In genomic region chr1:74506311-74506710, GRCh38 we compare ENCODE assay signal across 29 cellular contexts. TPM values are rescaled to one million over a fixed set of nuclear protein-coding genes. Genes with fewer than 3 reads are reported as not detected.
A peak's percentile ranks its signal among the peaks of the same experiment; 100 is the strongest.
DNase-seq lines count a peak whose midpoint lies in the region; ATAC-seq and TF ChIP-seq lines count a peak whose summit lies in the region.
"Had no signal": no experiment of that assay in that cellular context is flagged by ENCODE, and none has a peak within 500 bp of the region (broad histone marks: within the 10 kb centered on the region; RNA-seq: fewer than 3 reads in every experiment).

No MANE protein-coding gene starts in this region.

- H4K20me1 ChIP-seq in neural progenitor cell (ENCODE audit: low read depth): no peaks in the 10 kb centered on the region
- H4K20me1 ChIP-seq: BLaER1 had no signal

- H3K27ac ChIP-seq in caudate nucleus (ENCODE audit: low read depth, low read length) (peak overlapping the region; percentile 65), neural progenitor cell (peak overlapping the region; percentile 90), breast epithelium (no peak overlapping the region)
- H3K27ac ChIP-seq: BLaER1, left lung, parathyroid adenoma, right lobe of liver, RWPE1, SK-N-MC had no signal

- H3K4me3 ChIP-seq in neural progenitor cell (peak overlapping the region; percentile 24), breast epithelium (no peak overlapping the region)
- H3K4me3 ChIP-seq: BLaER1, left lung, right lobe of liver, SK-N-MC had no signal

- no peaks in the 10 kb centered on the region for H3K79me2 ChIP-seq in neural progenitor cell (ENCODE audit: low read depth)
- H3K79me2 ChIP-seq: parathyroid adenoma had no signal

- H2AFZ ChIP-seq in neural progenitor cell (replicated peaks): no peak overlapping the region
- H2AFZ ChIP-seq: parathyroid adenoma had no signal

- DNase-seq in D341Med (ENCODE audit: low spot score) (peak; percentile 64), NCI-H2227 treated with DMSO at 0.1 percent for 48 hours (lab: John Stamatoyannopoulos, UW) (peak; percentile 37), caudate nucleus (lab: John Stamatoyannopoulos, UW) (peak in 1 of 61 donors; percentile 4), neural progenitor cell (ENCODE audit: low spot score) (peak; percentile 84), breast epithelium (ENCODE audit: low spot score in 2 of 2) (no peak), NCI-H2081 (lab: John Stamatoyannopoulos, UW) (no peak)
- DNase-seq in activated naive CD8-positive, alpha-beta T cell treated with anti-CD3 and anti-CD28 coated beads, Interleukin-2, amount 50 U/mL, for 24 hours: no peak
- DNase-seq: activated CD4-positive, alpha-beta T cell treated with anti-CD3 and anti-CD28 coated beads for 1 hour; activated CD8-positive, alpha-beta T cell treated with anti-CD3 and anti-CD28 coated beads, Interleukin-2, amount 10 ng/mL, durations not matched to agents 7 days and 5 days; left lung; MV-4-11; naive B cell; NCI-H146; NCI-H526 treated with DMSO at 0.1 percent for 48 hours; right lobe of liver; stimulated activated CD4-positive, alpha-beta T cell treated with anti-CD3 and anti-CD28 coated beads, Interleukin-4, amount 100 ng/mL, for 4 hours; substantia nigra; T-helper 17 cell had no signal

- H3K9me3 Mint-ChIP-seq in neural progenitor cell: no peaks in the 10 kb centered on the region
- no peaks in the 10 kb centered on the region for H3K9me3 Mint-ChIP-seq in activated naive CD8-positive, alpha-beta T cell treated with anti-CD3 and anti-CD28 coated beads, Interleukin-2, amount 50 U/mL, for 24 hours
- H3K9me3 Mint-ChIP-seq: activated T-helper 2 cell treated with anti-CD3 and anti-CD28 coated beads, Interferon-gamma antibody, Interleukin-2, Interleukin-4, amounts not matched to agents 10 μg/mL and 5 μg/mL and 100 μg/mL, durations not matched to agents 14 hours and 24 hours and 36 hours; naive B cell; stimulated activated memory B cell treated with anti-CD40 and anti-IgM and Interleukin-4, amounts not matched to agents 10 μg/mL and 1 μg/mL and 100 μg/mL, for 72 hours had no signal

- peaks cover 48% of the 10 kb centered on the region for H3K4me1 ChIP-seq in neural progenitor cell
- H3K4me1 ChIP-seq in breast epithelium: no peaks in the 10 kb centered on the region
- H3K4me1 ChIP-seq: BLaER1, left lung, parathyroid adenoma, right lobe of liver had no signal

- H3K36me3 Mint-ChIP-seq in neural progenitor cell: no peaks in the 10 kb centered on the region
- H3K36me3 Mint-ChIP-seq in activated naive CD8-positive, alpha-beta T cell treated with anti-CD3 and anti-CD28 coated beads, Interleukin-2, amount 50 U/mL, for 24 hours (ENCODE audit: low read depth): no peaks in the 10 kb centered on the region
- H3K36me3 Mint-ChIP-seq: activated naive CD8-positive, alpha-beta T cell; naive B cell; stimulated activated memory B cell treated with anti-CD40 and anti-IgM and Interleukin-4, amounts not matched to agents 10 μg/mL and 1 μg/mL and 100 μg/mL, for 72 hours had no signal

- no peak for ATAC-seq in GM18909 (IDR thresholded peaks at IDR 0.05; ENCODE audit: poor library complexity, unreplicated experiment)
- no peak for ATAC-seq in activated naive CD8-positive, alpha-beta T cell treated with anti-CD3 and anti-CD28 coated beads, Interleukin-2, amount 50 U/mL, for 24 hours
- ATAC-seq: activated CD8-positive, alpha-beta T cell treated with anti-CD3 and anti-CD28 coated beads, Interleukin-2, amount 10 ng/mL, durations not matched to agents 7 days and 5 days; left lung; right lobe of liver; stimulated activated memory B cell treated with anti-CD40 and anti-IgM and Interleukin-4, amounts not matched to agents 10 μg/mL and 1 μg/mL and 100 μg/mL, for 72 hours; T-helper 17 cell had no signal

- TF ChIP-seq POLR2A in breast epithelium (IDR thresholded peaks at IDR 0.05): no peak

- H3K4me1 Mint-ChIP-seq in neural progenitor cell: peaks cover 66% of the 10 kb centered on the region
- H3K4me1 Mint-ChIP-seq in activated naive CD8-positive, alpha-beta T cell treated with anti-CD3 and anti-CD28 coated beads, Interleukin-2, amount 50 U/mL, for 24 hours: no peaks in the 10 kb centered on the region

- H3F3A ChIP-seq in neural progenitor cell (ENCODE audit: low read depth): peaks cover 29% of the 10 kb centered on the region

- intact Hi-C loops in breast epithelium (cut with DNase I; ENCODE audit: low total_unique reads): no loop called here

- no peaks in the 10 kb centered on the region for H3K27me3 Mint-ChIP-seq in neural progenitor cell (ENCODE audit: insufficient read depth, low read depth)
- H3K27me3 Mint-ChIP-seq in activated naive CD8-positive, alpha-beta T cell treated with anti-CD3 and anti-CD28 coated beads, Interleukin-2, amount 50 U/mL, for 24 hours: peaks cover 6% of the 10 kb centered on the region
- H3K27me3 Mint-ChIP-seq: activated naive CD8-positive, alpha-beta T cell had no signal

- H3K4me3 Mint-ChIP-seq in neural progenitor cell: peak overlapping the region; percentile 50
- no peak overlapping the region for H3K4me3 Mint-ChIP-seq in activated naive CD8-positive, alpha-beta T cell treated with anti-CD3 and anti-CD28 coated beads, Interleukin-2, amount 50 U/mL, for 24 hours
- H3K4me3 Mint-ChIP-seq: activated CD8-positive, alpha-beta T cell treated with anti-CD3 and anti-CD28 coated beads, Interleukin-2, amount 10 ng/mL, durations not matched to agents 7 days and 5 days; activated naive CD8-positive, alpha-beta T cell; naive B cell; stimulated activated memory B cell treated with anti-CD40 and anti-IgM and Interleukin-4, amounts not matched to agents 10 μg/mL and 1 μg/mL and 100 μg/mL, for 72 hours; T-helper 17 cell had no signal

- peak overlapping the region; percentile 94 for H3K27ac Mint-ChIP-seq in neural progenitor cell
- H3K27ac Mint-ChIP-seq in activated naive CD8-positive, alpha-beta T cell treated with anti-CD3 and anti-CD28 coated beads, Interleukin-2, amount 50 U/mL, for 24 hours: no peak overlapping the region
- H3K27ac Mint-ChIP-seq: activated CD8-positive, alpha-beta T cell treated with anti-CD3 and anti-CD28 coated beads, Interleukin-2, amount 10 ng/mL, durations not matched to agents 7 days and 5 days; activated naive CD8-positive, alpha-beta T cell; activated T-helper 2 cell treated with anti-CD3 and anti-CD28 coated beads, Interferon-gamma antibody, Interleukin-2, Interleukin-4, amounts not matched to agents 10 μg/mL and 5 μg/mL and 100 μg/mL, durations not matched to agents 14 hours and 24 hours and 36 hours; naive B cell; stimulated activated memory B cell treated with anti-CD40 and anti-IgM and Interleukin-4, amounts not matched to agents 10 μg/mL and 1 μg/mL and 100 μg/mL, for 72 hours; T-helper 17 cell had no signal

- H3K4me2 ChIP-seq in neural progenitor cell: peak overlapping the region; percentile 69
- H3K4me2 ChIP-seq: BLaER1 had no signal

- no peak for TF ChIP-seq CTCF in neural progenitor cell (IDR thresholded peaks at IDR 0.05)
- TF ChIP-seq CTCF in breast epithelium (IDR thresholded peaks at IDR 0.05): no peak

- no peak overlapping the region for H3K9ac ChIP-seq in neural progenitor cell
- H3K9ac ChIP-seq: BLaER1, parathyroid adenoma had no signal

- no peaks in the 10 kb centered on the region for H3K27me3 ChIP-seq in neural progenitor cell
- H3K27me3 ChIP-seq in breast epithelium: no peaks in the 10 kb centered on the region
- H3K27me3 ChIP-seq: BLaER1, left lung, right lobe of liver had no signal

- no peaks in the 10 kb centered on the region for H3K9me3 ChIP-seq in neural progenitor cell (ENCODE audit: low read depth)
- H3K9me3 ChIP-seq in breast epithelium: no peaks in the 10 kb centered on the region
- H3K9me3 ChIP-seq: BLaER1, left lung, right lobe of liver had no signal

- no peaks in the 10 kb centered on the region for H3K36me3 ChIP-seq in neural progenitor cell
- no peaks in the 10 kb centered on the region for H3K36me3 ChIP-seq in breast epithelium
- H3K36me3 ChIP-seq: BLaER1, left lung, right lobe of liver had no signal

RNA-seq across cellular contexts. Expression of gene LRRC53, which starts 6.1 kb away (rescaled TPM):
- total RNA-seq in neural progenitor cell (ENCODE audit: low replicate concordance) (not detected in 2 replicates), breast epithelium (not detected)
- total RNA-seq: activated CD8-positive, alpha-beta T cell treated with anti-CD3 and anti-CD28 coated beads, Interleukin-2, amount 10 ng/mL, durations not matched to agents 7 days and 5 days; activated T-helper 2 cell treated with anti-CD3 and anti-CD28 coated beads, Interferon-gamma antibody, Interleukin-2, Interleukin-4, amounts not matched to agents 10 μg/mL and 5 μg/mL and 100 μg/mL, durations not matched to agents 14 hours and 24 hours and 36 hours; astrocyte; dermis microvascular lymphatic vessel endothelial cell; left lung; right lobe of liver; T-helper 17 cell; ureter had no signal

Comparison
In these comparisons a context has a peak if more than half of its experiments do, and no peak if none do; other contexts are left out.
1. DNase-seq: peak in D341Med (single experiment), NCI-H2227 treated with DMSO at 0.1 percent for 48 hours (single experiment) and neural progenitor cell (single experiment); none in breast epithelium (0 of 2), activated naive CD8-positive, alpha-beta T cell treated with anti-CD3 and anti-CD28 coated beads, Interleukin-2, amount 50 U/mL, for 24 hours (single experiment) and NCI-H2081 (0 of 2).
2. H3K27ac ChIP-seq: peak in caudate nucleus (single experiment) and neural progenitor cell (single experiment); none in breast epithelium (0 of 2).